Comparison of ENCODE assay signal across 8 cellular contexts in genomic region chr17:82228278-82228841, GRCh38. TPM values are rescaled to one million over a fixed set of nuclear protein-coding genes. Genes with fewer than 3 reads are reported as not detected.
DNase-seq lines count a peak whose midpoint lies in the region; ATAC-seq and TF ChIP-seq lines count a peak whose summit lies in the region.

No MANE protein-coding gene starts in this region.

- H3K4me3 ChIP-seq in HAP-1 (peak overlapping the region; percentile 29), lower lobe of right lung (peak overlapping the region; percentile 78), thyroid gland (replicated peaks in 1 of 3) (peak overlapping the region in 1 of 3 donors; percentile 81)

- H3K27me3 ChIP-seq in HAP-1 (ENCODE audit: low read depth) (no peaks in the 10 kb centered on the region), lower lobe of right lung (ENCODE audit: low read depth) (no peaks in the 10 kb centered on the region), thyroid gland (no peaks in the 10 kb centered on the region)

- peak overlapping the region; percentile 81 to 86 for H3K27ac Mint-ChIP-seq in T-cell

- intact Hi-C loops in lower lobe of right lung (cut with DNase I) = no loop called here
- intact Hi-C loops in thyroid gland (cut with DNase I) = no loop called here

- DNase-seq in EH (ENCODE audit: low read depth) = peak; percentile 30
- no peak for DNase-seq in HAP-1 (ENCODE audit: low spot score in 2 of 2)
- DNase-seq in T-cell = peak in 29 of 34 experiments; percentile 37 to 70 (median 51)
- peak; percentile 70 for DNase-seq in central memory CD4-positive, alpha-beta T cell
- DNase-seq in lower lobe of right lung = peak; percentile 88
- peak; percentile 27 to 30 for DNase-seq in thyroid gland
- no peak for DNase-seq in GM03348 (ENCODE audit: low spot score)
- no peak for DNase-seq in foreskin melanocyte

- H3K9me3 Mint-ChIP-seq in T-cell = no peaks in the 10 kb centered on the region

- H3K36me3 Mint-ChIP-seq in T-cell = no peaks in the 10 kb centered on the region

- CTCF ChIA-PET in T-cell (lab: Charles Lee) = interaction anchor here in 1 of 2 donors (0.8 kb wide), 1 partner anchor 22 kb away, joined by 3 read pairs; no protein-coding TSS in a partner anchor

- H3K36me3 ChIP-seq in HAP-1 (replicated peaks) (no peaks in the 10 kb centered on the region), lower lobe of right lung (no peaks in the 10 kb centered on the region), thyroid gland (no peaks in the 10 kb centered on the region)

- in situ Hi-C loops in HAP-1 (cut with MboI; ENCODE audit: low sequenced_read_pairs) = no loop called here

- no peaks in the 10 kb centered on the region for H3K27me3 Mint-ChIP-seq in T-cell

- no peak for TF ChIP-seq POLR2A in thyroid gland (IDR thresholded peaks at IDR 0.05)

- no peak for TF ChIP-seq CTCF in lower lobe of right lung (IDR thresholded peaks at IDR 0.05)
- TF ChIP-seq CTCF in thyroid gland (IDR thresholded peaks at IDR 0.05) = no peak

- peak overlapping the region; percentile 77 to 84 (median 80) for H3K4me3 Mint-ChIP-seq in T-cell

- ATAC-seq in T-cell (replicated peaks in 1 of 4) (peak; percentile 50 to 75 (median 69)), lower lobe of right lung (peak; percentile 32 to 33)

- H3K4me1 ChIP-seq in HAP-1 (peaks cover 22% of the 10 kb centered on the region), lower lobe of right lung (peaks cover 45% of the 10 kb centered on the region), thyroid gland (peaks cover 44 to 49% of the 10 kb centered on the region in 2 donors)

- H3K9me3 ChIP-seq in HAP-1 = no peaks in the 10 kb centered on the region
- H3K9me3 ChIP-seq in lower lobe of right lung = no peaks in the 10 kb centered on the region
- no peaks in the 10 kb centered on the region for H3K9me3 ChIP-seq in thyroid gland

- H3K4me1 Mint-ChIP-seq in T-cell = peaks cover 9 to 12% (median 10%) of the 10 kb centered on the region in 3 donors

- H3K27ac ChIP-seq in lower lobe of right lung (peak overlapping the region; percentile 96), thyroid gland (peak overlapping the region; percentile 58 to 76 (median 73))

- POLR2A ChIA-PET in T-cell (lab: Charles Lee) = interaction anchor here in 1 of 2 donors (0.6 to 0.9 kb wide), 2 partner anchors 39 to 227 kb away, joined by 3 to 4 read pairs; no protein-coding TSS in a partner anchor

- 45 to 46% methylated on average over 16 to 25 of the region's 63 CpGs for WGBS in thyroid gland, 2 donors

RNA-seq across cellular contexts. Expression of gene SLC16A3, which starts 0.5 kb away (rescaled TPM):
- 10 to 100 TPM; 31.9 to 47.3 (median 40.9) TPM for total RNA-seq in T-cell
- 81.9 TPM for total RNA-seq in lower lobe of right lung
- 10 to 100 TPM; 42.1 to 75.5 (median 44.2) TPM for total RNA-seq in thyroid gland

RNA-seq across cellular contexts. Expression of gene CCDC57, which starts 15.7 kb away (rescaled TPM):
- total RNA-seq in T-cell (100 to 1,000 TPM in 3 of 5 donors, 10 to 100 TPM in 2; 86.4 to 127 (median 103) TPM), lower lobe of right lung (63.4 TPM), thyroid gland (10 to 100 TPM; 27.1 to 79.9 (median 50.9) TPM)

RNA-seq across cellular contexts. Expression of gene CSNK1D, which starts 45.1 kb away (rescaled TPM):
- 100 to 1,000 TPM; 177 to 273 (median 194) TPM for total RNA-seq in T-cell
- 146 TPM for total RNA-seq in lower lobe of right lung
- total RNA-seq in thyroid gland = 10 to 100 TPM; 47.3 to 91.2 (median 88.7) TPM

Comparison
In these comparisons a context has a peak if more than half of its experiments do, and no peak if none do; other contexts are left out.
1. DNase-seq: peak in EH (single experiment), T-cell (29 of 34), central memory CD4-positive, alpha-beta T cell (single experiment), lower lobe of right lung (single experiment) and thyroid gland (2 of 2); none in HAP-1 (0 of 2), GM03348 (single experiment) and foreskin melanocyte (single experiment).